In genomic region chr6:3122823-3123182, GRCh38 we compare ENCODE assay signal across 1 cellular context.
TF ChIP-seq lines count a peak whose summit lies in the region.

No MANE protein-coding gene starts in this region.

TF ChIP-seq in WTC11, 78 proteins besides CTCF, POLR2A, EP300 and RAD21 (continued from another document):
- no peak for TF ChIP-seq ZNF425 (CRISPR knock-in tag; conservative IDR thresholded peaks at IDR 0.05)
- TF ChIP-seq EMX1 (CRISPR knock-in tag; IDR thresholded peaks at IDR 0.05): no peak
- no peak for TF ChIP-seq CREM (CRISPR knock-in tag; IDR thresholded peaks at IDR 0.05)
- TF ChIP-seq IRF1 (CRISPR knock-in tag; IDR thresholded peaks at IDR 0.05): no peak
- TF ChIP-seq ZMAT4 (CRISPR knock-in tag; IDR thresholded peaks at IDR 0.05): no peak
